In the genomic region with DNA sequence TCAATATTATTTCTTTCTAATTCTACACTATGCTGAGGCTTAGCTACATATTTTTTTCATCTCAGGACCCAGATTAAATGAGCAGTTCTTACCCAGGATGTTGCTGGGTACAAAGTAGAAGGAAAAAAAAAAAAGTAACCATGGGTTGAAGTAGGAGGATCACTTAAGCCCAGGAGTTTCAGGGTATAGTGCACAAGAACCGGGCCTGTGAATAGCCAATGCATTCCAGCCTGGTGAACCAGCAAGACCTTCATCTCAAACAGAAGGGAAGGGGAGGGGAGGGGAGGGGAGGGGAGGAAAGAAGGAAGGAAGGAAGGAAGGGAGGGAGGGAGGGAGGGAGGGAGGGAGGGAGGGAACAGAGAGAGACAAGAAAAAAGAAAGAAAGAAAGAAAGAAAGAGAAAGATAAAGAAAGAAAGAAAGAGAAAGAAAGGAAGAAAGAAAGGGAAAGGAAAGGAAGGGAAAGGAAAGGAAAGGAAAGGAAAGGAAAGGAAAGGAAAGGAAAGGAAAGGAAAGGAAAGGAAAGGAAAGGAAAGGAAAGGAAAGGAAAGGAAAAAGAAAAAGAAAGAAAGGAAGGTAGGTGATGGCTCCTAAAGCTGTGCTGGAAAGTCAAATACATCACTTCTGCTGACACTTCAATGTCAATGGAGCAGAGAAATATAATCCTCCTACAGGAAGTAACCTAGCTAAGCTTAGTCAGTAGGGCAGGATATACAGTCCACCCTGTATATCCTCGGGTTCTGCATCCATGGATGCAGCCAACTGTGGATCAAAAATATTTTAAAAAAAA, we compare ENCODE assay signal across 21 cellular contexts.
A peak's percentile ranks its signal among the peaks of the same experiment; 100 is the strongest.
DNase-seq lines count a peak whose midpoint lies in the region; ATAC-seq and TF ChIP-seq lines count a peak whose summit lies in the region.
"Had no signal": no experiment of that assay in that cellular context is flagged by ENCODE, and none has a peak within 500 bp of the region (broad histone marks: within the 10 kb centered on the region; RNA-seq: fewer than 3 reads in every experiment).

No MANE protein-coding gene starts in this region.

- no peak overlapping the region for H3K56ac ChIP-seq in mesendoderm (ENCODE audit: low read length)

- no peak overlapping the region for H3K4me3 ChIP-seq in fibroblast of mammary gland (ENCODE audit: control insufficient read depth, low read depth, low read length)
- no peak overlapping the region for H3K4me3 ChIP-seq in mesendoderm (ENCODE audit: low read length)
- H3K4me3 ChIP-seq: left ventricle myocardium inferior, mucosa of descending colon, smooth muscle cell, stomach, transverse colon had no signal

- H3K27me3 ChIP-seq in mesendoderm (ENCODE audit: insufficient read depth, low read length, poor library complexity), result no peaks in the 10 kb centered on the region
- H3K27me3 ChIP-seq: stomach, transverse colon had no signal

- no peak overlapping the region for H3K23ac ChIP-seq in mesendoderm (ENCODE audit: low read length)

- H3K9ac ChIP-seq in mesendoderm (ENCODE audit: low read length), result no peak overlapping the region

- DNase-seq in HCEC 1CT (peak; percentile 67), NCI-H69 (lab: John Stamatoyannopoulos, UW) (peak; percentile 5), fibroblast of mammary gland (ENCODE audit: low read depth) (peak; percentile 30), mesendoderm (peak; percentile 26)
- DNase-seq in stimulated activated naive CD4-positive, alpha-beta T cell (lab: John Stamatoyannopoulos, UW), result no peak
- no peak for DNase-seq in stimulated activated CD4-positive, alpha-beta T cell treated with anti-CD3 and anti-CD28 coated beads, Interleukin-12 subunit alpha, Interleukin-12 subunit beta, amount 100 ng/mL, for 4 hours
- DNase-seq: activated CD4-positive, alpha-beta T cell treated with anti-CD3 and anti-CD28 coated beads, Interleukin-2, amount 10 ng/mL, durations not matched to agents 7 days and 5 days; CD8-positive, alpha-beta T cell; DMS79 treated with DMSO at 0.1 percent for 48 hours; erythroblast; left ventricle myocardium inferior; MM.1S; mucosa of descending colon; NCI-H1694 treated with DMSO at 0.1 percent for 48 hours; posterior cingulate gyrus; stimulated activated CD4-positive, alpha-beta T cell treated with anti-CD3 and anti-CD28 coated beads, Interleukin-4, amount 100 ng/mL, for 24 hours; stomach; T-helper 17 cell; transverse colon had no signal

- no peaks in the 10 kb centered on the region for H3K79me2 ChIP-seq in mesendoderm (ENCODE audit: control insufficient read depth, insufficient read depth, low read length)

- H3K27ac ChIP-seq in mesendoderm (ENCODE audit: low read depth, low read length), result no peak overlapping the region

- no peak overlapping the region for H2AK5ac ChIP-seq in mesendoderm (ENCODE audit: low read length)

- no peaks in the 10 kb centered on the region for H3K4me1 ChIP-seq in mesendoderm (ENCODE audit: control insufficient read depth, low read depth, low read length)

- no peaks in the 10 kb centered on the region for H3K79me1 ChIP-seq in mesendoderm (ENCODE audit: low read length)

- H3K4ac ChIP-seq in mesendoderm (ENCODE audit: low read depth, low read length), result no peak overlapping the region

- H3K4me2 ChIP-seq in mesendoderm (ENCODE audit: low read length), result no peak overlapping the region
- H3K4me2 ChIP-seq: smooth muscle cell had no signal

- no peak overlapping the region for H2BK15ac ChIP-seq in mesendoderm (replicated peaks; ENCODE audit: low read depth)

- H3K18ac ChIP-seq in mesendoderm (ENCODE audit: low read length), result no peak overlapping the region

- H4K8ac ChIP-seq in mesendoderm (ENCODE audit: low read depth, low read length), result no peak overlapping the region

- H2BK120ac ChIP-seq in mesendoderm (ENCODE audit: low read depth, low read length), result no peak overlapping the region

- no peak for TF ChIP-seq CTCF in fibroblast of mammary gland (conservative IDR thresholded peaks at IDR 0.05; ENCODE audit: control insufficient read depth, insufficient read depth, low read depth, low read length)

- H2BK5ac ChIP-seq in mesendoderm (ENCODE audit: low read length), result no peak overlapping the region

- ATAC-seq in GM19324 (IDR thresholded peaks at IDR 0.05; ENCODE audit: low FRiP score, unreplicated experiment), result no peak
- ATAC-seq: CD8-positive, alpha-beta T cell; mucosa of descending colon; T-helper 17 cell had no signal

- H4K5ac ChIP-seq in mesendoderm (ENCODE audit: low read length), result no peak overlapping the region

- H3K36me3 ChIP-seq in mesendoderm (ENCODE audit: control insufficient read depth, insufficient read depth, low read length), result no peaks in the 10 kb centered on the region
- H3K36me3 ChIP-seq: left ventricle myocardium inferior, stomach, transverse colon had no signal

- WGBS in mesendoderm (ENCODE audit: extremely low coverage, insufficient coverage, low lambda C conversion rate), result no CpG with 5 or more reads among the region's 2 CpGs

Comparison
In these comparisons a context has a peak if more than half of its experiments do, and no peak if none do; other contexts are left out.
1. DNase-seq: peak in HCEC 1CT (single experiment), NCI-H69 (single experiment), fibroblast of mammary gland (single experiment) and mesendoderm (single experiment); none in stimulated activated naive CD4-positive, alpha-beta T cell (0 of 6) and stimulated activated CD4-positive, alpha-beta T cell treated with anti-CD3 and anti-CD28 coated beads, Interleukin-12 subunit alpha, Interleukin-12 subunit beta, amount 100 ng/mL, for 4 hours (single experiment).